ENCODE assay signal across 19 cellular contexts in the genomic region with DNA sequence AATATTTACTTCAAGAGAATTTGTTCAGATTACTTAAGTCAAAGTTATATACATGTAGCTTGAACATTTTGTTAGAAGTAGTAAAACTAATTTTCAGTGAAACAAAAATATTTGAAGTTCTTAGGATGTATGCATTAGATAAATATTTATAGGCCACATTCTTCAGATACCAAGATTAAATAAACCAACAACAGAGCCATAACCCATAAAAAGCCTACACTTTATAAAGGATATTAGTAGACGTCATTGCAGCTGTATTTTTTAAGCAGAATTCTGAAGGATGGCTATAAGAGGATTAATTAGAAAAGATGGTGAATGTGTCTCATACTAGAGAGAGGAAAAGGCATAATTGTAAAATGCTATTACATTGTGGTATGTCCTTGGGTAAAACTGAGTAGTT.
DNase-seq lines count a peak whose midpoint lies in the region; FAIRE-seq and TF ChIP-seq lines count a peak whose summit lies in the region.
"Had no signal": no experiment of that assay in that cellular context is flagged by ENCODE, and none has a peak within 500 bp of the region (broad histone marks: within the 10 kb centered on the region; RNA-seq: fewer than 3 reads in every experiment).

No MANE protein-coding gene starts in this region.

- H3K27me3 Mint-ChIP-seq in chondrocyte (ENCODE audit: low read depth) (no peaks in the 10 kb centered on the region), osteocyte (ENCODE audit: unreplicated experiment) (no peaks in the 10 kb centered on the region), neural progenitor cell (ENCODE audit: insufficient read depth, low read depth) (no peaks in the 10 kb centered on the region)
- H3K27me3 Mint-ChIP-seq: B cell; CD4-positive, alpha-beta memory T cell had no signal

- peak; percentile 33 for DNase-seq in HS-27A (ENCODE audit: low read depth)
- no peak for DNase-seq in chondrocyte (ENCODE audit: low spot score)
- no peak for DNase-seq in osteocyte (ENCODE audit: extremely low spot score, unreplicated experiment)
- DNase-seq in neural progenitor cell (ENCODE audit: low spot score) = no peak
- no peak for DNase-seq in SHP77 (lab: John Stamatoyannopoulos, UW)
- DNase-seq in NCI-H446 treated with DMSO at 0.1 percent for 48 hours (lab: John Stamatoyannopoulos, UW) = no peak
- no peak for DNase-seq in dermis blood vessel endothelial cell
- DNase-seq: CD4-positive, alpha-beta memory T cell; DMS79; GF-D8; GOT3; MM.1S; NCI-H187 treated with DMSO at 0.1 percent for 48 hours; NCI-H2171; NCI-H510A; NCI-H82 had no signal

- no peaks in the 10 kb centered on the region for H3K9me3 ChIP-seq in neural progenitor cell (ENCODE audit: low read depth)

- H3K36me3 ChIP-seq in neural progenitor cell = no peaks in the 10 kb centered on the region

- H3K4me1 ChIP-seq in neural progenitor cell = no peaks in the 10 kb centered on the region

- no peak overlapping the region for H3K4me2 ChIP-seq in neural progenitor cell

- H3K27ac Mint-ChIP-seq in chondrocyte (ENCODE audit: unreplicated experiment) (peak overlapping the region; percentile 23), osteocyte (ENCODE audit: unreplicated experiment) (peak overlapping the region; percentile 69), neural progenitor cell (no peak overlapping the region)
- H3K27ac Mint-ChIP-seq: B cell; CD4-positive, alpha-beta memory T cell had no signal

- H3K4me3 Mint-ChIP-seq in chondrocyte (ENCODE audit: unreplicated experiment) (no peak overlapping the region), osteocyte (ENCODE audit: unreplicated experiment) (no peak overlapping the region), neural progenitor cell (no peak overlapping the region)
- H3K4me3 Mint-ChIP-seq: B cell; CD4-positive, alpha-beta memory T cell had no signal

- no peaks in the 10 kb centered on the region for H4K20me1 ChIP-seq in neural progenitor cell (ENCODE audit: low read depth)

- H3K9ac ChIP-seq in neural progenitor cell = no peak overlapping the region

- no peak overlapping the region for H3K27ac ChIP-seq in neural progenitor cell

- H3F3A ChIP-seq in neural progenitor cell (ENCODE audit: low read depth) = no peaks in the 10 kb centered on the region

- no peak overlapping the region for H2AFZ ChIP-seq in neural progenitor cell (replicated peaks)

- no peaks in the 10 kb centered on the region for H3K79me2 ChIP-seq in neural progenitor cell (ENCODE audit: low read depth)

- H3K4me3 ChIP-seq in neural progenitor cell = no peak overlapping the region

- H3K36me3 Mint-ChIP-seq in chondrocyte (ENCODE audit: low read depth) = no peaks in the 10 kb centered on the region
- H3K36me3 Mint-ChIP-seq in osteocyte (ENCODE audit: unreplicated experiment) = no peaks in the 10 kb centered on the region
- no peaks in the 10 kb centered on the region for H3K36me3 Mint-ChIP-seq in neural progenitor cell
- H3K36me3 Mint-ChIP-seq: CD4-positive, alpha-beta memory T cell had no signal

- TF ChIP-seq CTCF in chondrocyte (IDR thresholded peaks at IDR 0.05) (no peak), osteocyte (IDR thresholded peaks at IDR 0.05) (no peak), neural progenitor cell (IDR thresholded peaks at IDR 0.05) (no peak)

- H3K9me3 Mint-ChIP-seq in chondrocyte (ENCODE audit: low read depth) (peaks cover 6% of the 10 kb centered on the region), osteocyte (ENCODE audit: unreplicated experiment) (peaks cover 13% of the 10 kb centered on the region), neural progenitor cell (peaks cover 4% of the 10 kb centered on the region)

- H3K27me3 ChIP-seq in neural progenitor cell = no peaks in the 10 kb centered on the region

- FAIRE-seq in A204.1 (lab: Jason Lieb, UNC) = peak; percentile 75
- FAIRE-seq: HepG2 had no signal

- peaks cover 27% of the 10 kb centered on the region for H3K4me1 Mint-ChIP-seq in chondrocyte (ENCODE audit: low read depth)
- H3K4me1 Mint-ChIP-seq in osteocyte (ENCODE audit: unreplicated experiment) = peaks cover 31% of the 10 kb centered on the region
- peaks cover 7% of the 10 kb centered on the region for H3K4me1 Mint-ChIP-seq in neural progenitor cell
- H3K4me1 Mint-ChIP-seq: B cell; CD4-positive, alpha-beta memory T cell had no signal
